Comparison of ENCODE assay signal across 1 cellular context in the genomic region with DNA sequence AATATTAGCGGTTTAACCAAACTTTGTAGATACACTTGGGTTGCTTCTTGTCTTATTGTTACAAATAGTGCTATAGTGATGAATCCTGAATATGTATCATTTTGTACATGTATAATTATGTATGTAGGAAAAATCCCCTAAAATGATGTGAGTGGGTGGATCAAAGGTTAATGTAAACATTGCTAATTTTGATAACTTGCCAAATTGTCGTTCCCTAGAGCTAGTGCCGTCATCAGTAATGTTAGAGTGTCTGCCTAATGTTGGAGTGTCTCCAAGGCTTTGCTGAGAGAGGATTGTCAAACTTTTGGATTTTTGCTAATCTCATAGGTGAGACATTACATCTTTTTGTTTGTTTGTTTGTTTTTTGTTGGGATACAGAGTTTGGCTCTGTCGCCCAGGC.
TF ChIP-seq lines count a peak whose summit lies in the region.

No MANE protein-coding gene starts in this region.

TF ChIP-seq in GM23338, 12 proteins besides CTCF, POLR2A, EP300 and RAD21 (continued from another document):
- TF ChIP-seq, protein P1, sequence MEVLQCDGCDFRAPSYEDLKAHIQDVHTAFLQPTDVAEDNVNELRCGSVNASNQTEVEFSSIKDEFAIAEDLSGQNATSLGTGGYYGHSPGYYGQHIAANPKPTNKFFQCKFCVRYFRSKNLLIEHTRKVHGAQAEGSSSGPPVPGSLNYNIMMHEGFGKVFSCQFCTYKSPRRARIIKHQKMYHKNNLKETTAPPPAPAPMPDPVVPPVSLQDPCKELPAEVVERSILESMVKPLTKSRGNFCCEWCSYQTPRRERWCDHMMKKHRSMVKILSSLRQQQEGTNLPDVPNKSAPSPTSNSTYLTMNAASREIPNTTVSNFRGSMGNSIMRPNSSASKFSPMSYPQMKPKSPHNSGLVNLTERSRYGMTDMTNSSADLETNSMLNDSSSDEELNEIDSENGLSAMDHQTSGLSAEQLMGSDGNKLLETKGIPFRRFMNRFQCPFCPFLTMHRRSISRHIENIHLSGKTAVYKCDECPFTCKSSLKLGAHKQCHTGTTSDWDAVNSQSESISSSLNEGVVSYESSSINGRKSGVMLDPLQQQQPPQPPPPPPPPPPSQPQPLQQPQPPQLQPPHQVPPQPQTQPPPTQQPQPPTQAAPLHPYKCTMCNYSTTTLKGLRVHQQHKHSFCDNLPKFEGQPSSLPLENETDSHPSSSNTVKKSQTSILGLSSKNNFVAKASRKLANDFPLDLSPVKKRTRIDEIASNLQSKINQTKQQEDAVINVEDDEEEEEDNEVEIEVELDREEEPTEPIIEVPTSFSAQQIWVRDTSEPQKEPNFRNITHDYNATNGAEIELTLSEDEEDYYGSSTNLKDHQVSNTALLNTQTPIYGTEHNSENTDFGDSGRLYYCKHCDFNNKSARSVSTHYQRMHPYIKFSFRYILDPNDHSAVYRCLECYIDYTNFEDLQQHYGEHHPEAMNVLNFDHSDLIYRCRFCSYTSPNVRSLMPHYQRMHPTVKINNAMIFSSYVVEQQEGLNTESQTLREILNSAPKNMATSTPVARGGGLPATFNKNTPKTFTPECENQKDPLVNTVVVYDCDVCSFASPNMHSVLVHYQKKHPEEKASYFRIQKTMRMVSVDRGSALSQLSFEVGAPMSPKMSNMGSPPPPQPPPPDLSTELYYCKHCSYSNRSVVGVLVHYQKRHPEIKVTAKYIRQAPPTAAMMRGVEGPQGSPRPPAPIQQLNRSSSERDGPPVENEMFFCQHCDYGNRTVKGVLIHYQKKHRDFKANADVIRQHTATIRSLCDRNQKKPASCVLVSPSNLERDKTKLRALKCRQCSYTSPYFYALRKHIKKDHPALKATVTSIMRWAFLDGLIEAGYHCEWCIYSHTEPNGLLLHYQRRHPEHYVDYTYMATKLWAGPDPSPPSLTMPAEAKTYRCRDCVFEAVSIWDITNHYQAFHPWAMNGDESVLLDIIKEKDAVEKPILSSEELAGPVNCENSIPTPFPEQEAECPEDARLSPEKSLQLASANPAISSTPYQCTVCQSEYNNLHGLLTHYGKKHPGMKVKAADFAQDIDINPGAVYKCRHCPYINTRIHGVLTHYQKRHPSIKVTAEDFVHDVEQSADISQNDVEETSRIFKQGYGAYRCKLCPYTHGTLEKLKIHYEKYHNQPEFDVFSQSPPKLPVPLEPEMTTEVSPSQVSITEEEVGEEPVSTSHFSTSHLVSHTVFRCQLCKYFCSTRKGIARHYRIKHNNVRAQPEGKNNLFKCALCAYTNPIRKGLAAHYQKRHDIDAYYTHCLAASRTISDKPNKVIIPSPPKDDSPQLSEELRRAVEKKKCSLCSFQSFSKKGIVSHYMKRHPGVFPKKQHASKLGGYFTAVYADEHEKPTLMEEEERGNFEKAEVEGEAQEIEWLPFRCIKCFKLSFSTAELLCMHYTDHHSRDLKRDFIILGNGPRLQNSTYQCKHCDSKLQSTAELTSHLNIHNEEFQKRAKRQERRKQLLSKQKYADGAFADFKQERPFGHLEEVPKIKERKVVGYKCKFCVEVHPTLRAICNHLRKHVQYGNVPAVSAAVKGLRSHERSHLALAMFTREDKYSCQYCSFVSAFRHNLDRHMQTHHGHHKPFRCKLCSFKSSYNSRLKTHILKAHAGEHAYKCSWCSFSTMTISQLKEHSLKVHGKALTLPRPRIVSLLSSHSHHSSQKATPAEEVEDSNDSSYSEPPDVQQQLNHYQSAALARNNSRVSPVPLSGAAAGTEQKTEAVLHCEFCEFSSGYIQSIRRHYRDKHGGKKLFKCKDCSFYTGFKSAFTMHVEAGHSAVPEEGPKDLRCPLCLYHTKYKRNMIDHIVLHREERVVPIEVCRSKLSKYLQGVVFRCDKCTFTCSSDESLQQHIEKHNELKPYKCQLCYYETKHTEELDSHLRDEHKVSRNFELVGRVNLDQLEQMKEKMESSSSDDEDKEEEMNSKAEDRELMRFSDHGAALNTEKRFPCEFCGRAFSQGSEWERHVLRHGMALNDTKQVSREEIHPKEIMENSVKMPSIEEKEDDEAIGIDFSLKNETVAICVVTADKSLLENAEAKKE (CRISPR knock-in tag; IDR thresholded peaks at IDR 0.05) = no peak
- TF ChIP-seq ZNF114 (CRISPR knock-in tag; IDR thresholded peaks at IDR 0.05) (no peak), ETS1 (IDR thresholded peaks at IDR 0.05) (no peak), JUNB (IDR thresholded peaks at IDR 0.05; ENCODE audit: unreplicated experiment) (no peak), ZNF331 (CRISPR knock-in tag; IDR thresholded peaks at IDR 0.05; ENCODE audit: low read depth) (no peak), EZH2 (IDR thresholded peaks at IDR 0.05; ENCODE audit: low read depth, unreplicated experiment) (no peak), EZH2phosphoT487 (IDR thresholded peaks at IDR 0.05; ENCODE audit: unreplicated experiment) (no peak), REST (IDR thresholded peaks at IDR 0.05; ENCODE audit: unreplicated experiment) (no peak), NANOG (IDR thresholded peaks at IDR 0.05; ENCODE audit: borderline replicate concordance) (no peak), POLR2AphosphoS5 (IDR thresholded peaks at IDR 0.05; ENCODE audit: low read depth) (no peak)
